Comparison of ENCODE assay signal across 1 cellular context in genomic region chr5:58462623-58463230, GRCh38.
TF ChIP-seq lines count a peak whose summit lies in the region.

No MANE protein-coding gene starts in this region.

TF ChIP-seq in K562, 482 proteins besides CTCF, POLR2A, EP300 and RAD21:
- no peak for TF ChIP-seq PBX2 (CRISPR knock-in tag; IDR thresholded peaks at IDR 0.05; ENCODE audit: low read depth)
- TF ChIP-seq PBX2 (tag; conservative IDR thresholded peaks at IDR 0.05; ENCODE audit: low read depth) = peak; percentile 12; the same call in 1 of the 2 replicates
- no peak for TF ChIP-seq ZNF41 (CRISPR knock-in tag; conservative IDR thresholded peaks at IDR 0.05)
- TF ChIP-seq DACH1 (IDR thresholded peaks at IDR 0.05; ENCODE audit: partially characterized antibody) = peak; percentile 74
- TF ChIP-seq ZBTB11 (CRISPR knock-in tag; IDR thresholded peaks at IDR 0.05) = no peak
- no peak for TF ChIP-seq SMARCC2 (IDR thresholded peaks at IDR 0.05; ENCODE audit: low read depth)
- TF ChIP-seq SMC3 (conservative IDR thresholded peaks at IDR 0.05; ENCODE audit: insufficient read depth, low read depth, low read length) = peak; percentile 55; the same call in 1 of the 2 replicates
- peak; percentile 55 for TF ChIP-seq DEAF1 (CRISPR knock-in tag; IDR thresholded peaks at IDR 0.05)
